ENCODE assay signal across 1 cellular context in genomic region chr19:36114763-36115452, GRCh38.
TF ChIP-seq lines count a peak whose summit lies in the region.

Gene POLR2I (minus strand): TSS chr19:36114875. CDS start chr19:36114856, 19 bp downstream.

TF ChIP-seq in K562, 482 proteins besides CTCF, POLR2A, EP300 and RAD21 (continued from another document and continues in another):
- TF ChIP-seq ARID4B (CRISPR knock-in tag; IDR thresholded peaks at IDR 0.05) = no peak
- TF ChIP-seq SFPQ (IDR thresholded peaks at IDR 0.05; ENCODE audit: low read depth, low read length) = no peak
- TF ChIP-seq HDGF (IDR thresholded peaks at IDR 0.05) = no peak
- TF ChIP-seq ZNF384 (IDR thresholded peaks at IDR 0.05; ENCODE audit: low read depth, low read length) = no peak
- peak; percentile 21 to 48 for TF ChIP-seq AFF1 (IDR thresholded peaks at IDR 0.05; ENCODE audit: low read depth in 1 of 2, partially characterized antibody in 2 of 2)
- TF ChIP-seq ZNF316 (IDR thresholded peaks at IDR 0.05) = no peak
- no peak for TF ChIP-seq DNMT1 (IDR thresholded peaks at IDR 0.05)
- TF ChIP-seq HLTF (IDR thresholded peaks at IDR 0.05) = no peak
- TF ChIP-seq ZNF212 (CRISPR knock-in tag; IDR thresholded peaks at IDR 0.05) = peak; percentile 65; the same call in 1 of the 2 replicates
- no peak for TF ChIP-seq STAT6 (CRISPR knock-in tag; IDR thresholded peaks at IDR 0.05)
- TF ChIP-seq MAFF (IDR thresholded peaks at IDR 0.05; ENCODE audit: low read length) = no peak
- peak; percentile 95 for TF ChIP-seq LCOR (CRISPR knock-in tag; IDR thresholded peaks at IDR 0.05)
- no peak for TF ChIP-seq CUX1 (CRISPR knock-in tag; IDR thresholded peaks at IDR 0.05)
- TF ChIP-seq TEAD4 (IDR thresholded peaks at IDR 0.05; ENCODE audit: low read length) = no peak
- no peak for TF ChIP-seq TEAD4 (CRISPR knock-in tag; IDR thresholded peaks at IDR 0.05; ENCODE audit: borderline replicate concordance)
- TF ChIP-seq RHOXF2B (CRISPR knock-in tag; conservative IDR thresholded peaks at IDR 0.05) = no peak
- TF ChIP-seq ZFP91 (CRISPR knock-in tag; IDR thresholded peaks at IDR 0.05) = no peak
- peak; percentile 79 for TF ChIP-seq CHD2 (IDR thresholded peaks at IDR 0.05; ENCODE audit: low read depth, low read length)
- no peak for TF ChIP-seq CAMTA2 (CRISPR knock-in tag; conservative IDR thresholded peaks at IDR 0.05)
- no peak for TF ChIP-seq GATAD2A (IDR thresholded peaks at IDR 0.05)
- peak; percentile 70; the same call in 1 of the 2 replicates for TF ChIP-seq RAD51 (IDR thresholded peaks at IDR 0.05; ENCODE audit: borderline replicate concordance, low read depth)
- TF ChIP-seq SAFB (IDR thresholded peaks at IDR 0.05; ENCODE audit: borderline replicate concordance, low read depth, low read length) = peak; percentile 51; the same call in 1 of the 2 replicates
- TF ChIP-seq TSC22D4 (tag; IDR thresholded peaks at IDR 0.05) = no peak
- TF ChIP-seq FOXK1 (CRISPR knock-in tag; IDR thresholded peaks at IDR 0.05; ENCODE audit: borderline replicate concordance) = 0 out of 2 replicates have a peak, but pooled peaks have one; percentile 56
- TF ChIP-seq LEF1 (IDR thresholded peaks at IDR 0.05) = 0 out of 2 replicates have a peak, but pooled peaks have one; percentile 25
- TF ChIP-seq ZBTB2 (IDR thresholded peaks at IDR 0.05) = peak; percentile 100
- no peak for TF ChIP-seq ZNF551 (CRISPR knock-in tag; IDR thresholded peaks at IDR 0.05)
- peak; percentile 10; the same call in 1 of the 2 replicates for TF ChIP-seq ZNF583 (CRISPR knock-in tag; IDR thresholded peaks at IDR 0.05)
- no peak for TF ChIP-seq MIER1 (IDR thresholded peaks at IDR 0.05; ENCODE audit: low read depth)
- no peak for TF ChIP-seq PCBP1 (IDR thresholded peaks at IDR 0.05; ENCODE audit: low read depth, low read length, poor library complexity, severe bottlenecking)
- TF ChIP-seq SMAD2 (IDR thresholded peaks at IDR 0.05; ENCODE audit: low read depth, low read length) = no peak
- no peak for TF ChIP-seq DDX20 (tag; IDR thresholded peaks at IDR 0.05; ENCODE audit: low read depth)
- no peak for TF ChIP-seq ZNF408 (CRISPR knock-in tag; IDR thresholded peaks at IDR 0.05; ENCODE audit: low read depth)
- no peak for TF ChIP-seq NONO (IDR thresholded peaks at IDR 0.05; ENCODE audit: low read depth in 2 of 2, low read length in 1 of 2)
- peak; percentile 33 for TF ChIP-seq TBP (optimal IDR thresholded peaks at IDR 0.05; ENCODE audit: low read depth, low read length)
- peak in 1 of 2 experiments; percentile 39; a peak in 2 of 4 replicates for TF ChIP-seq MLLT1 (IDR thresholded peaks at IDR 0.05)
- no peak; the same call in 1 of the 2 replicates for TF ChIP-seq GABPA (tag; conservative IDR thresholded peaks at IDR 0.05; ENCODE audit: low read depth)
